8 cellular contexts compared by ENCODE assay signal in the genomic region with DNA sequence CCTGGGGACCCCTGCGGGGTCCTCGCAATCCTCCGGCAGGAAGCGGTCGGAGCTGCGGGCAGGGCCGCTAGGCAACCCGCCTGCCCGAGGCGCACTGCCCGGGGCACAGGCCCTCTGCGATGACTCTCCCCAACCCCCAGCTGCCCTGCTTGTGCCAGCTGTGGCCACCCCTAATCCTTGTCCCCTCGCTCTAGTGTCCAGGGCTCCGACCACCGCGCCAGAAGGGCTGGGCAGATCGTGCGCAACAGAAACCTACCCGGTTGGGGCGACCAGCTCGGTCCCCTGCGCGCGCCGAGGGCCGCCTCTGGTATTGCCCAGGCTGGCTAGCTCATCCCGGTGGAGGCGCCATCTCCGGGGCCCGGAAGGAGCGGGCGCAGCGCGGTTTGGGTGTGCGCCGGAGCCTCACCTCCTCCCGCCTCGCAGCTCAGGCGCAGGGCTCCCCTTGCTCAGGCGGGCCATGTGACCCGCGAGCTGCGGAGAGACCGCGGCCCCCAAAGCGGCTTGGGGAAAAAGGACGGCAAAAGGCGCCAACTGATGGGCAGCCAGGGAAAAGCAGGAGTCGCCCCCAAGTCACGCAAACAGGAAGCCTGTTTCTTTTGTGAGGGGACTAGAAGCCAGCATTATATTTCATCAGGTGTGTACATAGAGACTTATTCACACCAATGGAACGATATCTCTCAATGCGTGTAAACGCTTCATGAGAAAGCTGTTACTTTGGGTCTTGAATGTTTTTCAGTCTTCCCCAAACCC. TPM values are rescaled to one million over a fixed set of nuclear protein-coding genes. Genes with fewer than 3 reads are reported as not detected.
DNase-seq lines count a peak whose midpoint lies in the region; ATAC-seq lines count a peak whose summit lies in the region.

No MANE protein-coding gene starts in this region.

- peaks cover 4% of the 10 kb centered on the region for H3K4me1 Mint-ChIP-seq in activated naive CD8-positive, alpha-beta T cell treated with anti-CD3 and anti-CD28 coated beads for 36 hours

- peaks cover 59% of the 10 kb centered on the region for H3K27me3 Mint-ChIP-seq in activated naive CD8-positive, alpha-beta T cell treated with anti-CD3 and anti-CD28 coated beads for 36 hours

- no peaks in the 10 kb centered on the region for H3K9me3 Mint-ChIP-seq in activated naive CD8-positive, alpha-beta T cell treated with anti-CD3 and anti-CD28 coated beads for 36 hours

- H3K4me3 Mint-ChIP-seq in activated naive CD8-positive, alpha-beta T cell treated with anti-CD3 and anti-CD28 coated beads for 36 hours, result peak overlapping the region; percentile 63

- DNase-seq in EH (ENCODE audit: low read depth), result peak; percentile 60
- peak; percentile 53 for DNase-seq in NCI-H1694 treated with DMSO at 0.1 percent for 48 hours (lab: John Stamatoyannopoulos, UW)
- DNase-seq in activated naive CD8-positive, alpha-beta T cell treated with anti-CD3 and anti-CD28 coated beads for 36 hours, result peak; percentile 42
- peak; percentile 74 for DNase-seq in glomerular visceral epithelial cell (ENCODE audit: extremely low spot score)
- peak in 55 of 56 donors; percentile 14 to 86 (median 70) for DNase-seq in nucleus accumbens (lab: John Stamatoyannopoulos, UW)
- no peak for DNase-seq in NK-92 treated with Interleukin-12 subunit alpha and Interleukin-12 subunit beta, amount 100 ng/mL, for 24 hours (lab: John Stamatoyannopoulos, UW)
- DNase-seq in effector CD8-positive, alpha-beta T cell (lab: John Stamatoyannopoulos, UW), result no peak

- H3K36me3 Mint-ChIP-seq in activated naive CD8-positive, alpha-beta T cell treated with anti-CD3 and anti-CD28 coated beads for 36 hours, result no peaks in the 10 kb centered on the region

- no peak overlapping the region for H3K27ac Mint-ChIP-seq in activated naive CD8-positive, alpha-beta T cell treated with anti-CD3 and anti-CD28 coated beads for 36 hours

- no peak for ATAC-seq in HG02610 (IDR thresholded peaks at IDR 0.05; ENCODE audit: unreplicated experiment)

RNA-seq across cellular contexts. Expression of gene RNF20, which starts 46.8 kb away (rescaled TPM):
- 10 to 100 TPM; 39.7 to 44.2 TPM for total RNA-seq in activated naive CD8-positive, alpha-beta T cell treated with anti-CD3 and anti-CD28 coated beads for 36 hours

RNA-seq across cellular contexts. Expression of gene ALDOB, which starts 51.3 kb away (rescaled TPM):
- total RNA-seq in activated naive CD8-positive, alpha-beta T cell treated with anti-CD3 and anti-CD28 coated beads for 36 hours, result not detected

Comparison
In these comparisons a context has a peak if more than half of its experiments do, and no peak if none do; other contexts are left out.
1. DNase-seq: peak in EH (single experiment), NCI-H1694 treated with DMSO at 0.1 percent for 48 hours (single experiment), activated naive CD8-positive, alpha-beta T cell treated with anti-CD3 and anti-CD28 coated beads for 36 hours (single experiment), glomerular visceral epithelial cell (single experiment) and nucleus accumbens (55 of 56); none in NK-92 treated with Interleukin-12 subunit alpha and Interleukin-12 subunit beta, amount 100 ng/mL, for 24 hours (single experiment) and effector CD8-positive, alpha-beta T cell (single experiment).